12 cellular contexts compared by ENCODE assay signal in genomic region chr11:134024420-134025085, GRCh38. TPM values are rescaled to one million over a fixed set of nuclear protein-coding genes. Genes with fewer than 3 reads are reported as not detected.
DNase-seq lines count a peak whose midpoint lies in the region; TF ChIP-seq lines count a peak whose summit lies in the region.
"Had no signal": no experiment of that assay in that cellular context is flagged by ENCODE, and none has a peak within 500 bp of the region (broad histone marks: within the 10 kb centered on the region; RNA-seq: fewer than 3 reads in every experiment).

No MANE protein-coding gene starts in this region.

- no peak overlapping the region for H3K27ac Mint-ChIP-seq in CD8-positive, alpha-beta memory T cell

- H3K4me1 ChIP-seq in neuronal stem cell (ENCODE audit: control insufficient read depth in 2 of 2, insufficient read depth in 1 of 2, low read depth in 1 of 2, low read length in 2 of 2) (peaks cover 20 to 21% of the 10 kb centered on the region in 2 donors), ascending aorta (peaks cover 0 to 2% of the 10 kb centered on the region in 2 donors), HAP-1 (no peaks in the 10 kb centered on the region)
- H3K4me1 ChIP-seq in CD8-positive, alpha-beta memory T cell (ENCODE audit: insufficient read depth, low read length): peaks cover 28% of the 10 kb centered on the region
- H3K4me1 ChIP-seq: Peyer's patch had no signal

- H3K4me2 ChIP-seq in neuronal stem cell (ENCODE audit: insufficient read depth, low read length, poor library complexity, severe bottlenecking): no peak overlapping the region

- H3K4me1 Mint-ChIP-seq in CD8-positive, alpha-beta memory T cell: peaks cover 27 to 35% (median 34%) of the 10 kb centered on the region in 3 donors

- H3K27me3 Mint-ChIP-seq in CD8-positive, alpha-beta memory T cell: peaks cover 7 to 18% of the 10 kb centered on the region in 2 donors

- no peak overlapping the region for H3K9ac ChIP-seq in neuronal stem cell (ENCODE audit: low read depth, low read length, poor library complexity)

- intact Hi-C loops in ascending aorta (cut with DNase I): loop anchor here (1.0 kb wide), 1 partner anchor 49 kb away; no protein-coding TSS in a partner anchor

- H3K4ac ChIP-seq in neuronal stem cell (ENCODE audit: low read length): no peak overlapping the region

- H3K79me1 ChIP-seq in neuronal stem cell (ENCODE audit: low read depth, low read length): peaks cover 2% of the 10 kb centered on the region

- no peak overlapping the region for H2BK12ac ChIP-seq in neuronal stem cell (ENCODE audit: low read length)

- no peaks in the 10 kb centered on the region for H3K9me3 Mint-ChIP-seq in CD8-positive, alpha-beta memory T cell

- peak overlapping the region; percentile 61 for H3K23ac ChIP-seq in neuronal stem cell (ENCODE audit: low read depth, low read length, poor library complexity)

- H2BK120ac ChIP-seq in neuronal stem cell (ENCODE audit: low read depth, low read length): no peak overlapping the region

- H3K27me3 ChIP-seq in neuronal stem cell (ENCODE audit: control insufficient read depth in 3 of 3, insufficient read depth in 3 of 3, low read depth in 1 of 3, low read length in 3 of 3) (peaks cover 0 to 79% (median 1%) of the 10 kb centered on the region in 3 experiments), ascending aorta (no peaks in the 10 kb centered on the region), HAP-1 (ENCODE audit: low read depth) (peaks cover 46% of the 10 kb centered on the region)
- no peaks in the 10 kb centered on the region for H3K27me3 ChIP-seq in CD8-positive, alpha-beta memory T cell (ENCODE audit: insufficient read depth, low read length, poor library complexity, severe bottlenecking)
- H3K27me3 ChIP-seq: Peyer's patch had no signal

- H3K36me3 ChIP-seq in neuronal stem cell (replicated peaks in 1 of 2; ENCODE audit: control insufficient read depth in 2 of 2, insufficient read depth in 2 of 2, low read length in 2 of 2) (no peaks in the 10 kb centered on the region), ascending aorta (no peaks in the 10 kb centered on the region), HAP-1 (replicated peaks) (no peaks in the 10 kb centered on the region)
- H3K36me3 ChIP-seq in CD8-positive, alpha-beta memory T cell (ENCODE audit: insufficient read depth, low read length): no peaks in the 10 kb centered on the region
- H3K36me3 ChIP-seq: Peyer's patch had no signal

- no CpG with 5 or more reads among the region's 16 CpGs for WGBS in neuronal stem cell (ENCODE audit: extremely low coverage in 2 of 2, insufficient read length in 2 of 2, insufficient replicate concordance in 1 of 2), 2 donors

- H3K27ac ChIP-seq in neuronal stem cell (replicated peaks; ENCODE audit: low read length) (no peak overlapping the region), ascending aorta (no peak overlapping the region)
- no peak overlapping the region for H3K27ac ChIP-seq in CD8-positive, alpha-beta memory T cell (ENCODE audit: low read depth, low read length)
- H3K27ac ChIP-seq: Peyer's patch had no signal

- H2BK5ac ChIP-seq in neuronal stem cell (ENCODE audit: low read length): peak overlapping the region; percentile 27

- TF ChIP-seq CTCF in ascending aorta (IDR thresholded peaks at IDR 0.05): no peak

- no peak overlapping the region for H3K14ac ChIP-seq in neuronal stem cell (ENCODE audit: low read length)

- peak overlapping the region; percentile 23 for H3K18ac ChIP-seq in neuronal stem cell (ENCODE audit: low read length)

- H3K9me3 ChIP-seq in neuronal stem cell (replicated peaks in 1 of 2; ENCODE audit: control insufficient read depth in 2 of 2, insufficient read depth in 1 of 2, low read depth in 1 of 2, low read length in 2 of 2): no peaks in the 10 kb centered on the region
- H3K9me3 ChIP-seq in ascending aorta: no peaks in the 10 kb centered on the region
- no peaks in the 10 kb centered on the region for H3K9me3 ChIP-seq in HAP-1
- H3K9me3 ChIP-seq in CD8-positive, alpha-beta memory T cell (ENCODE audit: low read length): no peaks in the 10 kb centered on the region
- H3K9me3 ChIP-seq: Peyer's patch had no signal

- no peaks in the 10 kb centered on the region for H3K36me3 Mint-ChIP-seq in CD8-positive, alpha-beta memory T cell

- H2AFZ ChIP-seq in neuronal stem cell (ENCODE audit: low read length): no peak overlapping the region

- CTCF ChIA-PET in CD8-positive, alpha-beta memory T cell (lab: Charles Lee): interaction anchor here (0.8 kb wide), 1 partner anchor 10 kb away, joined by 3 read pairs; no protein-coding TSS in a partner anchor

- H3K4me3 ChIP-seq in neuronal stem cell (ENCODE audit: low read length in 2 of 2) (no peak overlapping the region), ascending aorta (no peak overlapping the region), HAP-1 (no peak overlapping the region)
- H3K4me3 ChIP-seq in CD8-positive, alpha-beta memory T cell (ENCODE audit: low read length): no peak overlapping the region
- H3K4me3 ChIP-seq: Peyer's patch had no signal

- no peak overlapping the region for H3K4me3 Mint-ChIP-seq in CD8-positive, alpha-beta memory T cell

- peak overlapping the region; percentile 32 for H2BK15ac ChIP-seq in neuronal stem cell (ENCODE audit: low read length)

- POLR2A ChIA-PET in CD8-positive, alpha-beta memory T cell (lab: Charles Lee): no interaction called here

- H4K8ac ChIP-seq in neuronal stem cell (ENCODE audit: low read depth, low read length): no peak overlapping the region

- DNase-seq in AG08395 (ENCODE audit: low spot score) (peak; percentile 76), GM04504 (ENCODE audit: low read depth) (peak; percentile 41), RPMI7951 (ENCODE audit: low read depth) (peak; percentile 85), neuronal stem cell (ENCODE audit: low spot score) (no peak), ascending aorta (ENCODE audit: low spot score in 2 of 2) (no peak), HAP-1 (ENCODE audit: low spot score in 2 of 2) (no peak)
- no peak for DNase-seq in stimulated activated naive CD4-positive, alpha-beta T cell (lab: John Stamatoyannopoulos, UW)
- DNase-seq in CD8-positive, alpha-beta memory T cell: no peak
- DNase-seq: activated naive CD4-positive, alpha-beta T cell treated with Interleukin-2 at 50 U/mL for 16 hours; foreskin melanocyte; NCI-H2029 treated with DMSO at 0.1 percent for 48 hours; Peyer's patch had no signal

- peak overlapping the region; percentile 51 for H2AK5ac ChIP-seq in neuronal stem cell (ENCODE audit: low read depth, low read length)

- in situ Hi-C loops in HAP-1 (cut with MboI; ENCODE audit: low sequenced_read_pairs): no loop called here

- H4K91ac ChIP-seq in neuronal stem cell (ENCODE audit: low read depth, low read length, poor library complexity): no peak overlapping the region

RNA-seq across cellular contexts. Expression of gene JAM3, which starts 44.3 kb away (rescaled TPM):
- 49.1 and 51.9 TPM in 2 replicates for total RNA-seq in RPMI7951 (2014; rRNA removed; shearing (Covaris generic))
- polyA plus RNA-seq in neuronal stem cell (2013, experiment 1 of 2): 40.3 TPM
- 41.3 TPM for polyA plus RNA-seq in neuronal stem cell (2013, experiment 2 of 2)
- 59.8 TPM for total RNA-seq in ascending aorta
- 10 to 100 TPM; 12.5 to 14.8 TPM for total RNA-seq in CD8-positive, alpha-beta memory T cell
- 4.9 TPM for polyA plus RNA-seq in CD8-positive, alpha-beta memory T cell

Comparison
In these comparisons a context has a peak if more than half of its experiments do, and no peak if none do; other contexts are left out.
1. DNase-seq: peak in AG08395 (single experiment), GM04504 (single experiment) and RPMI7951 (single experiment); none in neuronal stem cell (single experiment), stimulated activated naive CD4-positive, alpha-beta T cell (0 of 6), ascending aorta (0 of 2), HAP-1 (0 of 2) and CD8-positive, alpha-beta memory T cell (0 of 5).